8 cellular contexts compared by ENCODE assay signal in the genomic region with DNA sequence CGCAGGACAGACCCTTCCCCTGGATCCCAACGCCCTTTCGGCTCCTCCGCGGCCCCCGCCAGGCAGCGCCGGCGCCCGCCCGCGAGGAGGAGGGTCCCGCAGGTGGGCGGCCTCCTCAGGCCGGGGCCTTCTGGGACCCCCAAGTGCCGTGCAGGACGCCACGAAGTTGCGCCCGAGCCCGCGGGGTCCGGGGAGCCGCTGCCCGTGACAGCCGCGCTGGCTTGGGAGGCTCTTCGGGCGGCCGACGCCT. TPM values are rescaled to one million over a fixed set of nuclear protein-coding genes. Genes with fewer than 3 reads are reported as not detected.
DNase-seq lines count a peak whose midpoint lies in the region; TF ChIP-seq lines count a peak whose summit lies in the region.

No MANE protein-coding gene starts in this region.

- no peak for TF ChIP-seq CTCF in WI38 (IDR thresholded peaks at IDR 0.05; ENCODE audit: low read depth, low read length)
- no peak for TF ChIP-seq CTCF in stomach (IDR thresholded peaks at IDR 0.05)

- H3K27ac Mint-ChIP-seq in activated T-cell treated with anti-CD3 and anti-CD28 coated beads, Interleukin-2, amount 50 U/mL, for 24 hours, result peak overlapping the region; percentile 92

- peak; percentile 55 for DNase-seq in activated T-cell treated with anti-CD3 and anti-CD28 coated beads, Interleukin-2, amount 50 U/mL, for 24 hours
- no peak for DNase-seq in activated T-cell treated with anti-CD3 and anti-CD28 coated beads for 4 hours
- no peak for DNase-seq in iPS DF 6.9 (ENCODE audit: low read depth, low spot score)
- DNase-seq in stomach, result no peak
- no peak for DNase-seq in NCI-H2029 treated with DMSO at 0.1 percent for 48 hours (lab: John Stamatoyannopoulos, UW)
- DNase-seq in G401 (ENCODE audit: low spot score), result no peak
- DNase-seq in stimulated activated CD4-positive, alpha-beta T cell treated with anti-CD3 and anti-CD28 coated beads, Interleukin-4, amount 100 ng/mL, for 1 hour, result no peak

- intact Hi-C loops in stomach (cut with DNase I; ENCODE audit: low total_unique reads), result no loop called here

- H3K27me3 Mint-ChIP-seq in activated T-cell treated with anti-CD3 and anti-CD28 coated beads, Interleukin-2, amount 50 U/mL, for 24 hours, result no peaks in the 10 kb centered on the region

- H3K4me3 Mint-ChIP-seq in activated T-cell treated with anti-CD3 and anti-CD28 coated beads, Interleukin-2, amount 50 U/mL, for 24 hours, result peak overlapping the region; percentile 86

- H3K36me3 ChIP-seq in iPS DF 6.9 (ENCODE audit: control insufficient read depth, insufficient read depth, low read length), result no peaks in the 10 kb centered on the region
- peaks cover 0 to 3% (median under 1%) of the 10 kb centered on the region in 4 donors for H3K36me3 ChIP-seq in stomach

- H3K36me3 Mint-ChIP-seq in activated T-cell treated with anti-CD3 and anti-CD28 coated beads, Interleukin-2, amount 50 U/mL, for 24 hours (ENCODE audit: low read depth), result peaks cover 12% of the 10 kb centered on the region

- no peak for TF ChIP-seq EP300 in stomach (IDR thresholded peaks at IDR 0.05)

- no peaks in the 10 kb centered on the region for H3K9me3 Mint-ChIP-seq in activated T-cell treated with anti-CD3 and anti-CD28 coated beads, Interleukin-2, amount 50 U/mL, for 24 hours

- no CpG with 5 or more reads among the region's 31 CpGs for WGBS in iPS DF 6.9 (ENCODE audit: insufficient coverage, insufficient read length)
- 0 to 1% (median 0%) methylated on average over 2 to 31 of the region's 31 CpGs for WGBS in stomach, 5 donors

- peaks cover 6% of the 10 kb centered on the region; the same call in 1 of the 2 replicates for H3K27me3 ChIP-seq in iPS DF 6.9 (ENCODE audit: control insufficient read depth, insufficient read depth, low read length)
- H3K27me3 ChIP-seq in stomach, result no peaks in the 10 kb centered on the region

- H3K27ac ChIP-seq in iPS DF 6.9 (ENCODE audit: low read length), result no peak overlapping the region
- H3K27ac ChIP-seq in stomach, result peak overlapping the region; percentile 93 to 100 (median 98)

- no peak for TF ChIP-seq POLR2A in stomach (IDR thresholded peaks at IDR 0.05)

- H3K9me3 ChIP-seq in iPS DF 6.9 (ENCODE audit: control insufficient read depth, insufficient read depth, low read length) (no peaks in the 10 kb centered on the region), stomach (no peaks in the 10 kb centered on the region)

- peaks cover 58% of the 10 kb centered on the region for H3K4me1 Mint-ChIP-seq in activated T-cell treated with anti-CD3 and anti-CD28 coated beads, Interleukin-2, amount 50 U/mL, for 24 hours (ENCODE audit: low read depth)

- in situ Hi-C loops in G401 (cut with HindIII; ENCODE audit: low sequenced_read_pairs), result no loop called here

- H3K4me3 ChIP-seq in WI38 (ENCODE audit: low read depth, low read length) (peak overlapping the region; percentile 77), iPS DF 6.9 (ENCODE audit: low read length) (peak overlapping the region; percentile 81), stomach (peak overlapping the region; percentile 66 to 93 (median 73))

- H3K4me1 ChIP-seq in iPS DF 6.9 (ENCODE audit: control insufficient read depth, insufficient read depth, low read length), result peaks cover 1% of the 10 kb centered on the region
- H3K4me1 ChIP-seq in stomach, result peaks cover 14 to 66% (median 42%) of the 10 kb centered on the region in 4 donors

RNA-seq across cellular contexts. Expression of a gene that starts 0.5 kb away (rescaled TPM):
- total RNA-seq in stomach, result 10 to 100 TPM; 23.7 to 76.4 (median 33.8) TPM
- 1 to 10 TPM; 4.1 to 6.4 (median 6.1) TPM for polyA plus RNA-seq in stomach
- total RNA-seq in G401 (2014; rRNA removed; shearing (Covaris generic)), result 3.1 and 3.8 TPM in 2 replicates
